ENCODE assay signal across 8 cellular contexts in genomic region chr11:128733440-128734115, GRCh38. TPM values are rescaled to one million over a fixed set of nuclear protein-coding genes. Genes with fewer than 3 reads are reported as not detected.
DNase-seq lines count a peak whose midpoint lies in the region; ATAC-seq, FAIRE-seq and TF ChIP-seq lines count a peak whose summit lies in the region.

No MANE protein-coding gene starts in this region.

- intact Hi-C loops in body of pancreas (cut with DNase I): loop anchor here (10.0 kb wide), 1 partner anchor 49 kb away; no protein-coding TSS in a partner anchor

- peak; percentile 75 for DNase-seq in GM12865 (ENCODE audit: low read depth)
- peak; percentile 80 for DNase-seq in H7
- DNase-seq in H54 (ENCODE audit: insufficient read length, low spot score): no peak
- no peak for DNase-seq in body of pancreas
- no peak for DNase-seq in central memory CD4-positive, alpha-beta T cell
- DNase-seq in SIG-M5 (lab: John Stamatoyannopoulos, UW): no peak

- peak overlapping the region; percentile 68 for H3K4me2 ChIP-seq in SU-DHL-6 (ENCODE audit: low read depth, low read length, poor library complexity, severe bottlenecking)

- H3K9me3 ChIP-seq in SU-DHL-6 (ENCODE audit: insufficient read depth, low read length) (no peaks in the 10 kb centered on the region), iPS-18a (ENCODE audit: control insufficient read depth, low read depth, low read length) (no peaks in the 10 kb centered on the region), body of pancreas (no peaks in the 10 kb centered on the region)

- H3F3A ChIP-seq in SU-DHL-6 (ENCODE audit: insufficient read depth): peaks cover 57% of the 10 kb centered on the region

- H3K27me3 ChIP-seq in H7 (ENCODE audit: control insufficient read depth, insufficient read depth, low read length) (no peaks in the 10 kb centered on the region), SU-DHL-6 (ENCODE audit: low read length) (no peaks in the 10 kb centered on the region), iPS-18a (ENCODE audit: control insufficient read depth, insufficient read depth, low read length) (peaks cover 13% of the 10 kb centered on the region), body of pancreas (no peaks in the 10 kb centered on the region)

- FAIRE-seq in H54 (lab: Jason Lieb, UNC): no peak

- H3K9me2 ChIP-seq in SU-DHL-6 (replicated peaks; ENCODE audit: insufficient read depth, low read length): no peaks in the 10 kb centered on the region

- 69% methylated on average over 9 of the region's 9 CpGs for WGBS in body of pancreas, 2 donors

- no peak for ATAC-seq in body of pancreas

- H3K79me2 ChIP-seq in SU-DHL-6 (ENCODE audit: insufficient read depth, low read length): peaks cover 97% of the 10 kb centered on the region

- H3K36me3 ChIP-seq in H7 (replicated peaks; ENCODE audit: control insufficient read depth, insufficient read depth, low read length): no peaks in the 10 kb centered on the region
- H3K36me3 ChIP-seq in SU-DHL-6 (ENCODE audit: low read length): no peaks in the 10 kb centered on the region
- H3K36me3 ChIP-seq in iPS-18a (ENCODE audit: control insufficient read depth, low read depth, low read length): no peaks in the 10 kb centered on the region
- H3K36me3 ChIP-seq in body of pancreas (replicated peaks in 1 of 2; ENCODE audit: insufficient read depth in 1 of 2, low read depth in 2 of 2): no peaks in the 10 kb centered on the region

- TF ChIP-seq POLR2A in H54 (IDR thresholded peaks at IDR 0.05; ENCODE audit: low read depth, low read length) (no peak), body of pancreas (IDR thresholded peaks at IDR 0.05) (no peak)

- TF ChIP-seq CTCF in GM12865 (IDR thresholded peaks at IDR 0.05; ENCODE audit: insufficient read depth, low read depth, low read length, missing control alignments): no peak
- no peak for TF ChIP-seq CTCF in SU-DHL-6 (IDR thresholded peaks at IDR 0.05; ENCODE audit: insufficient read depth, low read length, poor library complexity, severe bottlenecking)
- no peak for TF ChIP-seq CTCF in body of pancreas (IDR thresholded peaks at IDR 0.05)

- H3K4me3 ChIP-seq in GM12865 (ENCODE audit: low read depth, low read length) (peak overlapping the region; percentile 26), H7 (ENCODE audit: insufficient read depth, low read depth, low read length) (no peak overlapping the region), SU-DHL-6 (ENCODE audit: insufficient read depth, low read length, poor library complexity, severe bottlenecking) (peak overlapping the region; percentile 28), iPS-18a (ENCODE audit: low read length) (peak overlapping the region; percentile 40), body of pancreas (no peak overlapping the region)

- no peaks in the 10 kb centered on the region for H4K20me1 ChIP-seq in SU-DHL-6 (ENCODE audit: low read depth, low read length)

- H3K9ac ChIP-seq in SU-DHL-6 (ENCODE audit: low read length) (peak overlapping the region; percentile 57), iPS-18a (ENCODE audit: low read length) (peak overlapping the region; percentile 63)

- H2AFZ ChIP-seq in SU-DHL-6 (ENCODE audit: low read depth, low read length, severe bottlenecking): no peak overlapping the region

- peak overlapping the region; percentile 100 for H3K27ac ChIP-seq in SU-DHL-6 (ENCODE audit: low read depth, low read length)
- peak overlapping the region; percentile 75 for H3K27ac ChIP-seq in iPS-18a (ENCODE audit: low read length)
- no peak overlapping the region for H3K27ac ChIP-seq in body of pancreas

- H3K4me1 ChIP-seq in iPS-18a (ENCODE audit: control insufficient read depth, low read depth, low read length) (peaks cover 50% of the 10 kb centered on the region), body of pancreas (peaks cover 17% of the 10 kb centered on the region)

RNA-seq across cellular contexts. Expression of gene FLI1, which starts 39.7 kb away (rescaled TPM):
- 4.0 and 6.9 TPM in 2 replicates for total RNA-seq in H7 (2014; rRNA removed; shearing (Covaris generic))
- 1 to 10 TPM; 2.6 to 4.4 TPM for total RNA-seq in body of pancreas

Comparison
In these comparisons a context has a peak if more than half of its experiments do, and no peak if none do; other contexts are left out.
1. DNase-seq: peak in GM12865 (single experiment) and H7 (single experiment); none in H54 (single experiment), body of pancreas (0 of 4), central memory CD4-positive, alpha-beta T cell (single experiment) and SIG-M5 (single experiment).
2. H3K4me3 ChIP-seq: peak in GM12865 (single experiment), SU-DHL-6 (single experiment) and iPS-18a (single experiment); none in H7 (single experiment) and body of pancreas (0 of 2).
3. H3K27ac ChIP-seq: peak in SU-DHL-6 (single experiment) and iPS-18a (single experiment); none in body of pancreas (0 of 4).